ENCODE assay signal across 1 cellular context in the genomic region with DNA sequence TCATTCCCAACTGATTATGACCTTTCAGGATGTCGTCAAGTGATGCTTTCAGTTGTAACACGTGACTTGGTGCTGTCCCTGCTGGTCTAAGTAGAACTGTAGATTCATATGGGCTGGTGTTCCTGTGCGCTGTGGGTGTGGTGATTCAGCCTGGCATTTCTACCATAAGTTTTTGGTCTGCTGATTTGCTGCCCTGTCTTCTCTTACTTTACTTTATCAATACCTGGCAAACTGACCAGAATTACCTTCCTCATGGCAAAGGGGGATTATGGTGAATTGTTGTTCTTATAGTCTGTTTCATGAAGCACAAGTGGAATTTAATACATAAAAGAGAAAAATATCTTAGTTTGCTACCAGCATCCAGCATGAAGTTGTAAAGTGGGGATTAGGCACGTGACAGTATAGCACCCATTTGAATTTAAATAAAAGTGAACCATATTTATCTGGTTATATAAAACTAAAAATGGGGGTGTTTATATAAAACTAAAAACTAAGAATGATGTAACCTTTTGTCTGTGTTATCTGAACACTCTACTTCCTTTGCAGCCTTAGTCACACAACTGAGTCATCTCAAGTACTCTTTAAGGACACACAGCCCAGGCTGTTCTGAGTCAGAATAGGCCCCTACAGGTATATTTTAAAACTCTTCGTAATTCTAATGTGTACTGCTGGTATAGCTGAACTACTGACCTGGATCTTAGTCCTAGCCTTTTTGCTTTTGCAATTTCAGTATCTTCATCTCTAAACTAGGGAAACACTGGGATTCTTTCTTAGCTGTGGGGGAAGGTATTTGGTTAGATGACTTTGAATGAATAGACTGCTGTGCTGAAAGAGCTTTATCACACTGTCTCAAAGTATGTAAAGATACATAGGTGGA.
TF ChIP-seq lines count a peak whose summit lies in the region.

No MANE protein-coding gene starts in this region.

TF ChIP-seq in K562, 482 proteins besides CTCF, POLR2A, EP300 and RAD21 (continued from another document and continues in another):
- TF ChIP-seq ZNF449 (CRISPR knock-in tag; IDR thresholded peaks at IDR 0.05) (no peak), TEAD4 (IDR thresholded peaks at IDR 0.05; ENCODE audit: low read length) (0 out of 2 replicates have a peak, but pooled peaks have one; percentile 10), TEAD4 (CRISPR knock-in tag; IDR thresholded peaks at IDR 0.05; ENCODE audit: borderline replicate concordance) (no peak), RREB1 (CRISPR knock-in tag; IDR thresholded peaks at IDR 0.05) (no peak), ZNF175 (CRISPR knock-in tag; IDR thresholded peaks at IDR 0.05; ENCODE audit: low read depth) (peak; percentile 89), HLTF (IDR thresholded peaks at IDR 0.05) (no peak), BRD4 (IDR thresholded peaks at IDR 0.05) (peak; percentile 17; the same call in 1 of the 2 replicates), ZNF695 (CRISPR knock-in tag; IDR thresholded peaks at IDR 0.05) (no peak), KAT8 (IDR thresholded peaks at IDR 0.05; ENCODE audit: low read depth) (no peak), PHF8 (IDR thresholded peaks at IDR 0.05; ENCODE audit: borderline replicate concordance, low read length) (no peak), ZNF184 (CRISPR knock-in tag; IDR thresholded peaks at IDR 0.05) (no peak), ZNF561 (CRISPR knock-in tag; conservative IDR thresholded peaks at IDR 0.05) (no peak), HMBOX1 (IDR thresholded peaks at IDR 0.05) (peak; percentile 39; the same call in 1 of the 2 replicates), ZNF589 (CRISPR knock-in tag; IDR thresholded peaks at IDR 0.05; ENCODE audit: low read depth) (peak; percentile 51; the same call in 1 of the 2 replicates), ZSCAN29 (IDR thresholded peaks at IDR 0.05) (no peak), NR0B1 (IDR thresholded peaks at IDR 0.05; ENCODE audit: partially characterized antibody) (no peak), HEY1 (CRISPR knock-in tag; IDR thresholded peaks at IDR 0.05; ENCODE audit: borderline replicate concordance) (no peak), PURB (CRISPR knock-in tag; IDR thresholded peaks at IDR 0.05; ENCODE audit: low read depth) (no peak), ATF7 (IDR thresholded peaks at IDR 0.05) (peak; percentile 87), TGIF2 (CRISPR knock-in tag; IDR thresholded peaks at IDR 0.05) (no peak), ZNF274 (IDR thresholded peaks at IDR 0.05; ENCODE audit: borderline replicate concordance, low read depth, low read length) (no peak), SMAD1 (IDR thresholded peaks at IDR 0.05; ENCODE audit: low read depth, low read length, partially characterized antibody) (no peak), ETV1 (tag; conservative IDR thresholded peaks at IDR 0.05; ENCODE audit: low read depth) (peak; percentile 81), GTF2A2 (tag; IDR thresholded peaks at IDR 0.05) (0 out of 2 replicates have a peak, but pooled peaks have one; percentile 40), SMARCA5 (IDR thresholded peaks at IDR 0.05) (no peak), EZH2 (IDR thresholded peaks at IDR 0.05; ENCODE audit: borderline replicate concordance, low read depth, low read length) (no peak), ARNT (IDR thresholded peaks at IDR 0.05) (peak in 1 of 2 experiments; percentile 23; a peak in 1 of 4 replicates), HDAC3 (IDR thresholded peaks at IDR 0.05; ENCODE audit: borderline replicate concordance, partially characterized antibody) (no peak), JUND (IDR thresholded peaks at IDR 0.05; ENCODE audit: borderline replicate concordance, low read depth, low read length) (peak; percentile 96), JUND (tag; IDR thresholded peaks at IDR 0.05; ENCODE audit: borderline replicate concordance, low read depth, low read length) (peak; percentile 92), TRIM28 (IDR thresholded peaks at IDR 0.05) (no peak)
- TF ChIP-seq, protein P1, sequence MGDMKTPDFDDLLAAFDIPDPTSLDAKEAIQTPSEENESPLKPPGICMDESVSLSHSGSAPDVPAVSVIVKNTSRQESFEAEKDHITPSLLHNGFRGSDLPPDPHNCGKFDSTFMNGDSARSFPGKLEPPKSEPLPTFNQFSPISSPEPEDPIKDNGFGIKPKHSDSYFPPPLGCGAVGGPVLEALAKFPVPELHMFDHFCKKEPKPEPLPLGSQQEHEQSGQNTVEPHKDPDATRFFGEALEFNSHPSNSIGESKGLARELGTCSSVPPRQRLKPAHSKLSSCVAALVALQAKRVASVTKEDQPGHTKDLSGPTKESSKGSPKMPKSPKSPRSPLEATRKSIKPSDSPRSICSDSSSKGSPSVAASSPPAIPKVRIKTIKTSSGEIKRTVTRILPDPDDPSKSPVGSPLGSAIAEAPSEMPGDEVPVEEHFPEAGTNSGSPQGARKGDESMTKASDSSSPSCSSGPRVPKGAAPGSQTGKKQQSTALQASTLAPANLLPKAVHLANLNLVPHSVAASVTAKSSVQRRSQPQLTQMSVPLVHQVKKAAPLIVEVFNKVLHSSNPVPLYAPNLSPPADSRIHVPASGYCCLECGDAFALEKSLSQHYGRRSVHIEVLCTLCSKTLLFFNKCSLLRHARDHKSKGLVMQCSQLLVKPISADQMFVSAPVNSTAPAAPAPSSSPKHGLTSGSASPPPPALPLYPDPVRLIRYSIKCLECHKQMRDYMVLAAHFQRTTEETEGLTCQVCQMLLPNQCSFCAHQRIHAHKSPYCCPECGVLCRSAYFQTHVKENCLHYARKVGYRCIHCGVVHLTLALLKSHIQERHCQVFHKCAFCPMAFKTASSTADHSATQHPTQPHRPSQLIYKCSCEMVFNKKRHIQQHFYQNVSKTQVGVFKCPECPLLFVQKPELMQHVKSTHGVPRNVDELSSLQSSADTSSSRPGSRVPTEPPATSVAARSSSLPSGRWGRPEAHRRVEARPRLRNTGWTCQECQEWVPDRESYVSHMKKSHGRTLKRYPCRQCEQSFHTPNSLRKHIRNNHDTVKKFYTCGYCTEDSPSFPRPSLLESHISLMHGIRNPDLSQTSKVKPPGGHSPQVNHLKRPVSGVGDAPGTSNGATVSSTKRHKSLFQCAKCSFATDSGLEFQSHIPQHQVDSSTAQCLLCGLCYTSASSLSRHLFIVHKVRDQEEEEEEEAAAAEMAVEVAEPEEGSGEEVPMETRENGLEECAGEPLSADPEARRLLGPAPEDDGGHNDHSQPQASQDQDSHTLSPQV (IDR thresholded peaks at IDR 0.05): peak; percentile 79
- TF ChIP-seq, protein P2, sequence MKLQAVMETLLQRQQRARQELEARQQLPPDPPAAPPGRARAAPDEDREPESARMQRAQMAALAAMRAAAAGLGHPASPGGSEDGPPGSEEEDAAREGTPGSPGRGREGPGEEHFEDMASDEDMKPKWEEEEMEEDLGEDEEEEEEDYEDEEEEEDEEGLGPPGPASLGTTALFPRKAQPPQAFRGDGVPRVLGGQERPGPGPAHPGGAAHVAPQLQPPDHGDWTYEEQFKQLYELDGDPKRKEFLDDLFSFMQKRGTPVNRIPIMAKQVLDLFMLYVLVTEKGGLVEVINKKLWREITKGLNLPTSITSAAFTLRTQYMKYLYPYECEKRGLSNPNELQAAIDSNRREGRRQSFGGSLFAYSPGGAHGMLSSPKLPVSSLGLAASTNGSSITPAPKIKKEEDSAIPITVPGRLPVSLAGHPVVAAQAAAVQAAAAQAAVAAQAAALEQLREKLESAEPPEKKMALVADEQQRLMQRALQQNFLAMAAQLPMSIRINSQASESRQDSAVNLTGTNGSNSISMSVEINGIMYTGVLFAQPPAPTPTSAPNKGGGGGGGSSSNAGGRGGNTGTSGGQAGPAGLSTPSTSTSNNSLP (IDR thresholded peaks at IDR 0.05; ENCODE audit: borderline replicate concordance, low read depth, low read length): peak; percentile 67
- TF ChIP-seq, protein P3, sequence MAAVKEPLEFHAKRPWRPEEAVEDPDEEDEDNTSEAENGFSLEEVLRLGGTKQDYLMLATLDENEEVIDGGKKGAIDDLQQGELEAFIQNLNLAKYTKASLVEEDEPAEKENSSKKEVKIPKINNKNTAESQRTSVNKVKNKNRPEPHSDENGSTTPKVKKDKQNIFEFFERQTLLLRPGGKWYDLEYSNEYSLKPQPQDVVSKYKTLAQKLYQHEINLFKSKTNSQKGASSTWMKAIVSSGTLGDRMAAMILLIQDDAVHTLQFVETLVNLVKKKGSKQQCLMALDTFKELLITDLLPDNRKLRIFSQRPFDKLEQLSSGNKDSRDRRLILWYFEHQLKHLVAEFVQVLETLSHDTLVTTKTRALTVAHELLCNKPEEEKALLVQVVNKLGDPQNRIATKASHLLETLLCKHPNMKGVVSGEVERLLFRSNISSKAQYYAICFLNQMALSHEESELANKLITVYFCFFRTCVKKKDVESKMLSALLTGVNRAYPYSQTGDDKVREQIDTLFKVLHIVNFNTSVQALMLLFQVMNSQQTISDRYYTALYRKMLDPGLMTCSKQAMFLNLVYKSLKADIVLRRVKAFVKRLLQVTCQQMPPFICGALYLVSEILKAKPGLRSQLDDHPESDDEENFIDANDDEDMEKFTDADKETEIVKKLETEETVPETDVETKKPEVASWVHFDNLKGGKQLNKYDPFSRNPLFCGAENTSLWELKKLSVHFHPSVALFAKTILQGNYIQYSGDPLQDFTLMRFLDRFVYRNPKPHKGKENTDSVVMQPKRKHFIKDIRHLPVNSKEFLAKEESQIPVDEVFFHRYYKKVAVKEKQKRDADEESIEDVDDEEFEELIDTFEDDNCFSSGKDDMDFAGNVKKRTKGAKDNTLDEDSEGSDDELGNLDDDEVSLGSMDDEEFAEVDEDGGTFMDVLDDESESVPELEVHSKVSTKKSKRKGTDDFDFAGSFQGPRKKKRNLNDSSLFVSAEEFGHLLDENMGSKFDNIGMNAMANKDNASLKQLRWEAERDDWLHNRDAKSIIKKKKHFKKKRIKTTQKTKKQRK (IDR thresholded peaks at IDR 0.05; ENCODE audit: borderline replicate concordance, low read depth, low read length): no peak
- TF ChIP-seq, protein P4, sequence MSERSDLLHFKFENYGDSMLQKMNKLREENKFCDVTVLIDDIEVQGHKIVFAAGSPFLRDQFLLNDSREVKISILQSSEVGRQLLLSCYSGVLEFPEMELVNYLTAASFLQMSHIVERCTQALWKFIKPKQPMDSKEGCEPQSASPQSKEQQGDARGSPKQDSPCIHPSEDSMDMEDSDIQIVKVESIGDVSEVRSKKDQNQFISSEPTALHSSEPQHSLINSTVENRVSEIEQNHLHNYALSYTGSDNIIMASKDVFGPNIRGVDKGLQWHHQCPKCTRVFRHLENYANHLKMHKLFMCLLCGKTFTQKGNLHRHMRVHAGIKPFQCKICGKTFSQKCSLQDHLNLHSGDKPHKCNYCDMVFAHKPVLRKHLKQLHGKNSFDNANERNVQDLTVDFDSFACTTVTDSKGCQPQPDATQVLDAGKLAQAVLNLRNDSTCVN (CRISPR knock-in tag; IDR thresholded peaks at IDR 0.05): no peak
